Comparison of ENCODE assay signal across 19 cellular contexts in the genomic region with DNA sequence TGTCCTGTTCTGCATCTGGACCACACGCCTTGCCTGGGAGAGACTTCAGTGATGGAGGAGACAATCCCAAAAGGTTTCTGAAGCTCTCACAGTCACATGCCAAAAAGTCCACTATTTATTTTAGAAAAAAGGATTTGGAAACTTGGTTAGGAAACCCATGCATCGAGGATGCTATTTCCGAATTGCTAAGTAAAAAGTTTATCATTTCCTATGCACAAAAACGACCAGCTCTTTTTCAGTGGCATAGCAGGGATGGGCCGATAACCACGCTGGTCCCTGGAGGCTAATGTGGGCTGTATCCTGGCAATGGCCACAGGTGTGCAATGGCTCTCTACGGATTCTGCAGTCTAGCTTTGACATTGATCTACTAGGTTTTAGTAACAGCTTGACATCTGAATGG.
"Had no signal": no experiment of that assay in that cellular context is flagged by ENCODE, and none has a peak within 500 bp of the region (broad histone marks: within the 10 kb centered on the region; RNA-seq: fewer than 3 reads in every experiment).

No MANE protein-coding gene starts in this region.

- H3K27me3 ChIP-seq: body of pancreas, cardiac muscle cell, gastroesophageal sphincter, suprapubic skin, tibial nerve had no signal

- H3K36me3 Mint-ChIP-seq: activated naive CD4-positive, alpha-beta T cell treated with anti-CD3 and anti-CD28 coated beads, Interleukin-2, amount 50 U/mL, for 24 hours; natural killer cell; T-cell had no signal

- H3K27ac ChIP-seq: cardiac muscle cell, lower lobe of right lung had no signal

- H3K4me3 ChIP-seq: body of pancreas, cardiac muscle cell, gastroesophageal sphincter, lower lobe of right lung, suprapubic skin, tibial nerve had no signal

- H3K27ac Mint-ChIP-seq: activated CD8-positive, alpha-beta T cell treated with anti-CD3 and anti-CD28 coated beads, Interleukin-2, amount 10 ng/mL, durations not matched to agents 7 days and 5 days; activated naive CD4-positive, alpha-beta T cell treated with anti-CD3 and anti-CD28 coated beads, Interleukin-2, amount 50 U/mL, for 24 hours; dendritic cell treated with granulocyte-macrophage colony-stimulating factor and Interleukin-4, amounts not matched to agents 40 ng/mL and 50 ng/mL, for 4 days; natural killer cell; stimulated activated naive CD8-positive, alpha-beta T cell treated with anti-CD3 and anti-CD28 coated beads, Interleukin-15, amount 100 ng/mL, for 72 hours; T-cell had no signal

- H3K27me3 Mint-ChIP-seq: dendritic cell treated with granulocyte-macrophage colony-stimulating factor and Interleukin-4, amounts not matched to agents 40 ng/mL and 50 ng/mL, for 4 days; progenitor cell of endocrine pancreas had no signal

- H3K9me3 ChIP-seq: body of pancreas, gastroesophageal sphincter, lower lobe of right lung, suprapubic skin had no signal

- ATAC-seq: activated CD8-positive, alpha-beta T cell treated with anti-CD3 and anti-CD28 coated beads, Interleukin-2, amount 10 ng/mL, durations not matched to agents 7 days and 5 days; body of pancreas; gastroesophageal sphincter; left colon; lower lobe of right lung; natural killer cell; stimulated activated naive CD8-positive, alpha-beta T cell treated with anti-CD3 and anti-CD28 coated beads, Interleukin-15, amount 100 ng/mL, for 72 hours; T-cell had no signal

- DNase-seq: activated CD4-positive, alpha-beta T cell treated with anti-CD3 and anti-CD28 coated beads for 1 hour; activated CD4-positive, alpha-beta T cell treated with anti-CD3 and anti-CD28 coated beads, Interleukin-2, amount 50 U/mL, for 1 hour; activated CD8-positive, alpha-beta T cell treated with anti-CD3 and anti-CD28 coated beads, Interleukin-2, amount 10 ng/mL, durations not matched to agents 7 days and 5 days; activated gamma-delta T cell treated with Interleukin-2 at 50 U/mL for 16 hours; body of pancreas; effector CD4-positive, alpha-beta T cell; left colon; lower lobe of right lung; natural killer cell; stimulated activated CD4-positive, alpha-beta T cell treated with anti-CD3 and anti-CD28 coated beads, Interleukin-1b, Interleukin-23, amount 100 ng/mL, for 48 hours; stimulated activated naive CD8-positive, alpha-beta T cell treated with anti-CD3 and anti-CD28 coated beads, Interleukin-15, amount 100 ng/mL, for 72 hours; T-cell had no signal

- H3K4me3 Mint-ChIP-seq: activated CD8-positive, alpha-beta T cell treated with anti-CD3 and anti-CD28 coated beads, Interleukin-2, amount 10 ng/mL, durations not matched to agents 7 days and 5 days; activated naive CD4-positive, alpha-beta T cell treated with anti-CD3 and anti-CD28 coated beads, Interleukin-2, amount 50 U/mL, for 24 hours; dendritic cell treated with granulocyte-macrophage colony-stimulating factor and Interleukin-4, amounts not matched to agents 40 ng/mL and 50 ng/mL, for 4 days; natural killer cell; stimulated activated naive CD8-positive, alpha-beta T cell treated with anti-CD3 and anti-CD28 coated beads, Interleukin-15, amount 100 ng/mL, for 72 hours; T-cell had no signal

- H3K9me3 Mint-ChIP-seq: dendritic cell treated with granulocyte-macrophage colony-stimulating factor and Interleukin-4, amounts not matched to agents 40 ng/mL and 50 ng/mL, for 4 days; natural killer cell; stimulated activated naive CD8-positive, alpha-beta T cell treated with anti-CD3 and anti-CD28 coated beads, Interleukin-15, amount 100 ng/mL, for 72 hours; T-cell had no signal

- H3K36me3 ChIP-seq: cardiac muscle cell, gastroesophageal sphincter, lower lobe of right lung, suprapubic skin had no signal
